In the genomic region with DNA sequence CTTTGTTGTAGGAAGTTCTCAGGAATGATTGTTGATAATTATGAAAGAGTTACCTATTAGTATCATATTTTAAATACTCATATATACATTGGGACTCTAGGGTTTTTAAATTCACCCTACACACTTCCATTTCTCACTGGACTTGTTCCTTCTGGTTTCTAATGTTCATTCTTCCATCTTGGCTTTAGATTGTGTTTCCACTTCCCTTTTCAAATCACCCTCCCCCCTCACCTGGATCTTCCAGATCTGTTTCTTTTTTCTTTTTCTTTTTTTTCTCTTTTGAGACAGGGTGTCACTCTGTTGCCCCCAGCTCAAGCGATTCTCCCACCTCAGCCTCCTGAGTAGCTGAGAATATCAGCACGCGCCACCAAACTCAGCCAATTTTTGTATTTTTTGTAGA, we compare ENCODE assay signal across 1 cellular context.
TF ChIP-seq lines count a peak whose summit lies in the region.

No MANE protein-coding gene starts in this region.

TF ChIP-seq in H1, 55 proteins besides CTCF, POLR2A, EP300 and RAD21 (continued from another document):
- no peak for TF ChIP-seq SRF (IDR thresholded peaks at IDR 0.05; ENCODE audit: low read depth, low read length)
- no peak for TF ChIP-seq POLR2AphosphoS5 (IDR thresholded peaks at IDR 0.05; ENCODE audit: low read depth, low read length)
